ENCODE assay signal across 22 cellular contexts in genomic region chr15:83582386-83582785, GRCh38.
"Had no signal": no experiment of that assay in that cellular context is flagged by ENCODE, and none has a peak within 500 bp of the region (broad histone marks: within the 10 kb centered on the region; RNA-seq: fewer than 3 reads in every experiment).

No MANE protein-coding gene starts in this region.

- H3K4me1 ChIP-seq: esophagus muscularis mucosa, heart left ventricle, right lobe of liver, SJSA1, testis had no signal

- H3K4me2 ChIP-seq: neural progenitor cell, smooth muscle cell had no signal

- H3K36me3 ChIP-seq: esophagus muscularis mucosa, heart left ventricle, neural progenitor cell, pancreas, right lobe of liver, SJSA1 had no signal

- H3K9me3 ChIP-seq: body of pancreas, esophagus muscularis mucosa, heart left ventricle, mucosa of descending colon, pancreas, right lobe of liver, SJSA1, testis had no signal

- ATAC-seq: activated CD8-positive, alpha-beta memory T cell treated with anti-CD3 and anti-CD28 coated beads, Interleukin-2, amount 10 ng/mL, durations not matched to agents 7 days and 5 days; body of pancreas; heart left ventricle; left ventricle myocardium superior; mucosa of descending colon; right lobe of liver; stimulated activated memory B cell treated with anti-CD40 and anti-IgM and Interleukin-4, amounts not matched to agents 10 μg/mL and 1 μg/mL and 100 μg/mL, for 72 hours had no signal

- H3K4me3 ChIP-seq: body of pancreas, esophagus muscularis mucosa, heart left ventricle, mucosa of descending colon, neural progenitor cell, pancreas, right lobe of liver, SJSA1, smooth muscle cell, testis had no signal

- DNase-seq: activated B cell treated with CpG ODN at 0.5 μM for 24 hours; activated CD4-positive, alpha-beta memory T cell treated with anti-CD3 and anti-CD28 coated beads for 36 hours; activated CD4-positive, alpha-beta T cell treated with anti-CD3 and anti-CD28 coated beads for 4 hours; activated CD8-positive, alpha-beta memory T cell treated with anti-CD3 and anti-CD28 coated beads, Interleukin-2, amount 10 ng/mL, durations not matched to agents 7 days and 5 days; amniotic stem cell; body of pancreas; cortex of kidney; heart left ventricle; kidney glomerular epithelial cell; left ventricle myocardium superior; mesenchymal stem cell; mucosa of descending colon; naive B cell; pancreas; right lobe of liver; stimulated activated CD4-positive, alpha-beta T cell treated with anti-CD3 and anti-CD28 coated beads, Interleukin-4, amount 100 ng/mL, for 4 hours; testis had no signal

- H3K27me3 ChIP-seq: body of pancreas, esophagus muscularis mucosa, heart left ventricle, neural progenitor cell, pancreas, right lobe of liver, SJSA1, testis had no signal

- H3K9ac ChIP-seq: neural progenitor cell had no signal

- H2AFZ ChIP-seq: neural progenitor cell had no signal

- H3K27ac ChIP-seq: body of pancreas, esophagus muscularis mucosa, heart left ventricle, neural progenitor cell, pancreas, right lobe of liver, SJSA1, testis had no signal
